22 cellular contexts compared by ENCODE assay signal in genomic region chr20:18380908-18381529, GRCh38.
DNase-seq lines count a peak whose midpoint lies in the region; ATAC-seq, FAIRE-seq and TF ChIP-seq lines count a peak whose summit lies in the region.
"Had no signal": no experiment of that assay in that cellular context is flagged by ENCODE, and none has a peak within 500 bp of the region (broad histone marks: within the 10 kb centered on the region; RNA-seq: fewer than 3 reads in every experiment).

No MANE protein-coding gene starts in this region.

- no peaks in the 10 kb centered on the region for H3F3A ChIP-seq in MM.1S (ENCODE audit: insufficient read depth, low read length)

- FAIRE-seq in H1 (lab: Jason Lieb, UNC): no peak

- H4K20me1 ChIP-seq in MM.1S (ENCODE audit: insufficient read depth, low read length): no peaks in the 10 kb centered on the region
- H4K20me1 ChIP-seq in H1 (replicated peaks in 1 of 2; ENCODE audit: control insufficient read depth in 1 of 2, insufficient read depth in 2 of 2, low read length in 2 of 2): no peaks in the 10 kb centered on the region

- H3K56ac ChIP-seq in H1 (replicated peaks; ENCODE audit: insufficient read length, low read depth, low read length): no peak overlapping the region

- 80% methylated on average over 7 of the region's 7 CpGs; no CpG with 5 or more reads in 1 of the 2 experiments for WGBS in H1 (ENCODE audit: extremely low coverage in 1 of 2, insufficient coverage in 1 of 2, insufficient read length in 1 of 2, insufficient replicate concordance in 2 of 2, low coverage in 1 of 2, low lambda C conversion rate in 2 of 2, missing lambda C conversion rate in 1 of 2), 2 experiments

- no peaks in the 10 kb centered on the region for H3K23me2 ChIP-seq in H1 (ENCODE audit: low read depth, low read length)

- no peak for ATAC-seq in GM18873 (IDR thresholded peaks at IDR 0.05; ENCODE audit: low FRiP score, unreplicated experiment)
- ATAC-seq in GM21737 (IDR thresholded peaks at IDR 0.05; ENCODE audit: unreplicated experiment): no peak
- ATAC-seq: gastroesophageal sphincter; left cardiac atrium; natural killer cell; stimulated activated naive CD8-positive, alpha-beta T cell treated with anti-CD3 and anti-CD28 coated beads, Interleukin-15, Interleukin-2, amounts not matched to agents 100 U/mL and 50 U/mL, for 24 hours had no signal

- intact Hi-C loops in posterior vena cava (cut with DNase I): no loop called here

- H3K4me3 ChIP-seq in MM.1S (ENCODE audit: low read length) (no peak overlapping the region), H1 (ENCODE audit: extremely low read depth in 1 of 4, insufficient read depth in 2 of 4, low read depth in 3 of 4, low read length in 4 of 4) (no peak overlapping the region)
- H3K4me3 ChIP-seq: gastroesophageal sphincter, GM23248, thyroid gland had no signal

- H2BK20ac ChIP-seq in H1 (ENCODE audit: low read length): no peak overlapping the region; the same call in 1 of the 2 replicates

- no peaks in the 10 kb centered on the region for H3K27me3 ChIP-seq in MM.1S (replicated peaks; ENCODE audit: insufficient read depth, low read length)
- no peaks in the 10 kb centered on the region for H3K27me3 ChIP-seq in H1 (replicated peaks in 1 of 4; ENCODE audit: control insufficient read depth in 3 of 4, extremely low read depth in 1 of 4, insufficient read depth in 3 of 4, low read length in 3 of 4)
- H3K27me3 ChIP-seq: gastroesophageal sphincter, thyroid gland had no signal

- H3K9me2 ChIP-seq in MM.1S (replicated peaks; ENCODE audit: insufficient read depth, low read length): no peaks in the 10 kb centered on the region

- H3K4me2 ChIP-seq in MM.1S (ENCODE audit: low read depth, low read length): no peak overlapping the region
- H3K4me2 ChIP-seq in H1 (ENCODE audit: insufficient read depth in 1 of 2, low read depth in 2 of 2, low read length in 2 of 2): no peak overlapping the region

- H2AFZ ChIP-seq in MM.1S (ENCODE audit: low read length) (no peak overlapping the region), H1 (ENCODE audit: low read length) (peak overlapping the region; percentile 92)
- H2AFZ ChIP-seq: GM23248 had no signal

- peak overlapping the region; percentile 88; the same call in 1 of the 2 replicates for H4K8ac ChIP-seq in H1 (ENCODE audit: extremely low read depth, insufficient read depth, low read length)

- POLR2A ChIA-PET in H1 (lab: Charles Lee; ENCODE audit: partially characterized antibody): interaction anchor here (0.9 kb wide), 2 partner anchors 9 to 10 kb away, joined by 3 to 4 read pairs; no protein-coding TSS in a partner anchor

- DNase-seq in MM.1S: no peak
- DNase-seq in H1 (ENCODE audit: low read depth in 1 of 2, low spot score in 2 of 2): peak; percentile 23 to 61
- DNase-seq in posterior vena cava (ENCODE audit: low spot score): peak; percentile 64
- no peak for DNase-seq in nucleus accumbens (lab: John Stamatoyannopoulos, UW)
- DNase-seq: activated CD8-positive, alpha-beta memory T cell treated with anti-CD3 and anti-CD28 coated beads for 24 hours; activated naive CD4-positive, alpha-beta T cell treated with anti-CD3 and anti-CD28 coated beads for 36 hours; activated T-cell treated with anti-CD3 and anti-CD28 coated beads, Interleukin-2, amount 50 U/mL, for 48 hours; caudate nucleus; GM23248; KG1; left cardiac atrium; natural killer cell; NCI-H1092; NCI-H2029 treated with DMSO at 0.1 percent for 48 hours; posterior cingulate gyrus; stimulated activated CD4-positive, alpha-beta T cell treated with anti-CD3 and anti-CD28 coated beads, Interleukin-2, amount 100 ng/mL, for 48 hours; stimulated activated naive CD8-positive, alpha-beta T cell treated with anti-CD3 and anti-CD28 coated beads, Interleukin-15, Interleukin-2, amounts not matched to agents 100 U/mL and 50 U/mL, for 24 hours; thyroid gland had no signal

- TF ChIP-seq POLR2A in H1 (IDR thresholded peaks at IDR 0.05; ENCODE audit: control extremely low read depth in 1 of 2, low read depth in 2 of 2, low read length in 2 of 2): no peak

- no peak overlapping the region for H3K14ac ChIP-seq in H1 (ENCODE audit: insufficient read length)

- H3K9me3 ChIP-seq in MM.1S (replicated peaks; ENCODE audit: insufficient read depth, low read length): no peaks in the 10 kb centered on the region
- H3K9me3 ChIP-seq in H1 (ENCODE audit: insufficient read depth in 2 of 2, low read depth in 1 of 2, low read length in 1 of 2): peaks cover 0 to 4% of the 10 kb centered on the region in 2 experiments; a peak in 1 of 4 replicates
- H3K9me3 ChIP-seq: gastroesophageal sphincter, thyroid gland had no signal

- peak overlapping the region; percentile 52; the same call in 1 of the 2 replicates for H2BK12ac ChIP-seq in H1 (ENCODE audit: low read depth, low read length)

- H3K4me1 ChIP-seq in MM.1S (ENCODE audit: low read length): no peaks in the 10 kb centered on the region
- no peaks in the 10 kb centered on the region for H3K4me1 ChIP-seq in H1 (replicated peaks in 1 of 4; ENCODE audit: control insufficient read depth in 3 of 4, insufficient read depth in 4 of 4, low read length in 3 of 4)
- H3K4me1 ChIP-seq: gastroesophageal sphincter, thyroid gland had no signal

- H3K79me2 ChIP-seq in MM.1S (ENCODE audit: low read length) (no peaks in the 10 kb centered on the region), H1 (ENCODE audit: control insufficient read depth in 1 of 2, insufficient read depth in 2 of 2, low read length in 2 of 2) (no peaks in the 10 kb centered on the region)

- peak overlapping the region; percentile 65; the same call in 1 of the 2 replicates for H2BK15ac ChIP-seq in H1 (ENCODE audit: low read length)

- H2BK120ac ChIP-seq in H1 (replicated peaks; ENCODE audit: low read depth, low read length): no peak overlapping the region

- H3K18ac ChIP-seq in H1 (ENCODE audit: extremely low read depth, low read length): no peak overlapping the region

- TF ChIP-seq CTCF in GM12873 (IDR thresholded peaks at IDR 0.05; ENCODE audit: insufficient read depth, low read depth, low read length, missing control alignments) (peak; percentile 26), MM.1S (IDR thresholded peaks at IDR 0.05; ENCODE audit: low read length) (peak; percentile 13), H1 (IDR thresholded peaks at IDR 0.05; ENCODE audit: control extremely low read depth in 1 of 3, insufficient read depth in 1 of 3, low read depth in 1 of 3, low read length in 3 of 3) (peak; percentile 62 to 78 (median 76))

- H3K36me3 ChIP-seq in MM.1S (replicated peaks; ENCODE audit: insufficient read depth, low read length): no peaks in the 10 kb centered on the region
- peaks cover 0 to 2% (median 0%) of the 10 kb centered on the region in 4 experiments; a peak in 1 of 8 replicates for H3K36me3 ChIP-seq in H1 (ENCODE audit: control insufficient read depth in 2 of 4, insufficient read depth in 4 of 4, low read length in 3 of 4)
- H3K36me3 ChIP-seq: thyroid gland had no signal

- no peak overlapping the region for H4K91ac ChIP-seq in H1 (replicated peaks; ENCODE audit: insufficient read length, low read length)

- H2BK5ac ChIP-seq in H1 (ENCODE audit: low read depth, low read length): peak overlapping the region; percentile 23; the same call in 1 of the 2 replicates

- no peak overlapping the region for H3K23ac ChIP-seq in H1 (ENCODE audit: insufficient read length)

- H3K4ac ChIP-seq in H1 (replicated peaks; ENCODE audit: insufficient read length, low read depth, low read length): no peak overlapping the region

- H4K5ac ChIP-seq in H1 (ENCODE audit: insufficient read length, low read depth, low read length): no peak overlapping the region

- H3K79me1 ChIP-seq in H1 (ENCODE audit: low read depth, low read length): no peaks in the 10 kb centered on the region

- no peak overlapping the region for H3K9ac ChIP-seq in MM.1S (ENCODE audit: low read length)
- H3K9ac ChIP-seq in H1 (replicated peaks in 1 of 4; ENCODE audit: extremely low read depth in 1 of 4, low read depth in 3 of 4, low read length in 3 of 4): no peak overlapping the region
- H3K9ac ChIP-seq: GM23248 had no signal

- TF ChIP-seq RAD21 in H1 (IDR thresholded peaks at IDR 0.05 in 1 of 2, conservative IDR thresholded peaks at IDR 0.05 in 1 of 2; ENCODE audit: low read depth in 2 of 2, low read length in 2 of 2): peak; percentile 60 to 72

- TF ChIP-seq EP300 in H1 (IDR thresholded peaks at IDR 0.05; ENCODE audit: borderline replicate concordance in 1 of 2, low read depth in 2 of 2, low read length in 2 of 2): no peak

- no peak overlapping the region for H2AK5ac ChIP-seq in H1 (ENCODE audit: low read depth, low read length)

- H3K27ac ChIP-seq in MM.1S (ENCODE audit: low read length) (no peak overlapping the region), H1 (ENCODE audit: low read depth, low read length) (no peak overlapping the region)
- H3K27ac ChIP-seq: gastroesophageal sphincter, GM23248, thyroid gland had no signal

- CTCF ChIA-PET in H1 (lab: Charles Lee; ENCODE audit: partially characterized antibody): interaction anchor here (0.5 to 2.3 kb wide), 14 partner anchors 10 to 1624 kb away, joined by 3 to 10 read pairs (median 4); partner anchors contain the start of gene RBBP9

TF ChIP-seq in H1, 55 proteins besides CTCF, POLR2A, EP300 and RAD21:
- no peak for TF ChIP-seq HDAC6 (IDR thresholded peaks at IDR 0.05; ENCODE audit: low read depth, low read length)
- TF ChIP-seq TAF7 (optimal IDR thresholded peaks at IDR 0.05; ENCODE audit: borderline replicate concordance, low read depth, low read length): no peak
- peak; percentile 79 for TF ChIP-seq YY1 (IDR thresholded peaks at IDR 0.05; ENCODE audit: low read depth, low read length)
- no peak for TF ChIP-seq TAF1 (IDR thresholded peaks at IDR 0.05; ENCODE audit: low read depth, low read length)
- TF ChIP-seq SP1 (IDR thresholded peaks at IDR 0.05; ENCODE audit: low read depth, low read length): no peak
- TF ChIP-seq SIN3A (conservative IDR thresholded peaks at IDR 0.05 in 1 of 2, IDR thresholded peaks at IDR 0.05 in 1 of 2; ENCODE audit: low read depth in 1 of 2, low read length in 2 of 2): no peak

Comparison
In these comparisons a context has a peak if more than half of its experiments do, and no peak if none do; other contexts are left out.
1. CTCF ChIP-seq: peak in every context shown above with its lines; median percentile 76 in H1; 26 in GM12873; 13 in MM.1S.
2. DNase-seq: peak in H1 (2 of 2) and posterior vena cava (single experiment); none in MM.1S (single experiment) and nucleus accumbens (0 of 56).